Comparison of ENCODE assay signal across 8 cellular contexts in the genomic region with DNA sequence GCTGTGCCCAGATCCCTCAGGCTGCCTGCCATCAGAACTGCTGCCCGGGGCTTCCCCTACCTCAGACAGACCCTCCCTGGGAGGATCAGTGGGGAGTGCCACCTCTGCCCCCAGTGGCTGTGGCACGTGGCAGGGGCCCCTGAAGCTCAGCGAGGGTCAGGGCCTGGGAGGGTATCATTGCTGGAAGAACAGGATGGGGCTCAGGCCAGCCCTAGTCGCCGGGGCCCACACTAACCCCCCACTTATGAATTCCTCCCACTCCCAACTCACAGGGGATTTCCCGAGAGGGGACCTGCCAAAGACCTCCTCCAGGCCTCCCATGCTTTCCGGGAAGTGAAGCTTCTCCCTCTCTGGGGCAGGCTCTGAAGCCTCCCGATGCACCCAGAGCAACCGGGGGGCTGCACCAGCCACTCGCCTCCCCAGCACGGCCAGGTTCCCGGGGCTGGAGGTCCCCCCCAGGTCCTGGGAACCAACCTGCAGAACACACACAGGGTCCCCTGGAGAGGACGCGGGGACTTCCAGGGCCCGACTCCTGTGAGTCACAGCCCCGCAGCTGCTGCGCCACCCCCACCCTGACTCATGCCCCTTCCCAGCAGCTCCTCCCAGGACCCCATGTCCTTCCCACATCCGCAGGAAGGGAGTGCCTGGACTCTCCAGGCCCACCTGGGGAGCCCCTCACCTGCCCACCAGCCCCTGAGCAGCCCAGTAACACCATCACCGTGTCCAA. TPM values are rescaled to one million over a fixed set of nuclear protein-coding genes. Genes with fewer than 3 reads are reported as not detected.
DNase-seq lines count a peak whose midpoint lies in the region; TF ChIP-seq lines count a peak whose summit lies in the region.

No MANE protein-coding gene starts in this region.

- H3K27ac ChIP-seq in colonic mucosa (peak overlapping the region; percentile 60), muscle layer of duodenum (ENCODE audit: low read length) (peak overlapping the region; percentile 56)

- H3K9me3 ChIP-seq in colonic mucosa (no peaks in the 10 kb centered on the region), muscle layer of duodenum (ENCODE audit: control insufficient read depth in 1 of 2, low read length in 2 of 2) (no peaks in the 10 kb centered on the region)

- peak overlapping the region; percentile 5 for H3K4me3 ChIP-seq in colonic mucosa
- no peak overlapping the region for H3K4me3 ChIP-seq in muscle layer of duodenum (ENCODE audit: low read depth in 1 of 2, low read length in 2 of 2)

- no peaks in the 10 kb centered on the region for H3K27me3 ChIP-seq in colonic mucosa
- no peaks in the 10 kb centered on the region for H3K27me3 ChIP-seq in muscle layer of duodenum (ENCODE audit: low read depth, low read length)

- H3K4me1 ChIP-seq in colonic mucosa (peaks cover 27% of the 10 kb centered on the region), muscle layer of duodenum (ENCODE audit: control insufficient read depth in 1 of 2, insufficient read depth in 2 of 2, low read length in 2 of 2) (peaks cover 0 to 18% of the 10 kb centered on the region in 2 donors)

- intact Hi-C loops in colonic mucosa (cut with DNase I): no loop called here

- H3K9me3 Mint-ChIP-seq in progenitor cell of endocrine pancreas (ENCODE audit: low read depth): no peaks in the 10 kb centered on the region

- H3K4me1 Mint-ChIP-seq in progenitor cell of endocrine pancreas (ENCODE audit: low read depth): no peaks in the 10 kb centered on the region

- H3K36me3 ChIP-seq in colonic mucosa: no peaks in the 10 kb centered on the region
- peaks cover 0 to 24% of the 10 kb centered on the region in 2 donors for H3K36me3 ChIP-seq in muscle layer of duodenum (ENCODE audit: control insufficient read depth in 1 of 2, insufficient read depth in 2 of 2, low read length in 2 of 2)

- H3K9ac ChIP-seq in colonic mucosa (ENCODE audit: low read depth in 2 of 2, low read length in 2 of 2): no peak overlapping the region

- no peaks in the 10 kb centered on the region for H3K36me3 Mint-ChIP-seq in progenitor cell of endocrine pancreas (ENCODE audit: insufficient read depth)

- H3K4me3 Mint-ChIP-seq in progenitor cell of endocrine pancreas (ENCODE audit: low read depth): no peak overlapping the region

- DNase-seq in ELF-1 (ENCODE audit: low read depth, low spot score) (peak; percentile 41), colonic mucosa (no peak), progenitor cell of endocrine pancreas (ENCODE audit: low spot score, unreplicated experiment) (no peak), NCI-H82 (lab: John Stamatoyannopoulos, UW) (no peak), SIG-M5 treated with dmso at 0.1 percent for 504 hours (lab: John Stamatoyannopoulos, UW; ENCODE audit: unreplicated experiment) (no peak)
- no peak for DNase-seq in central memory CD4-positive, alpha-beta T cell

- H3K27ac Mint-ChIP-seq in progenitor cell of endocrine pancreas: no peak overlapping the region

- H3K27me3 Mint-ChIP-seq in progenitor cell of endocrine pancreas: no peaks in the 10 kb centered on the region

- TF ChIP-seq CTCF in colonic mucosa (IDR thresholded peaks at IDR 0.05) (no peak), progenitor cell of endocrine pancreas (IDR thresholded peaks at IDR 0.05; ENCODE audit: unreplicated experiment) (no peak)

TF ChIP-seq in PFSK-1, 5 proteins besides CTCF, POLR2A, EP300 and RAD21:
- TF ChIP-seq POLR2AphosphoS5 (IDR thresholded peaks at IDR 0.05; ENCODE audit: low read depth, low read length) (peak; percentile 49), SIN3A (IDR thresholded peaks at IDR 0.05; ENCODE audit: borderline replicate concordance, insufficient read depth, low read length) (no peak), TAF1 (IDR thresholded peaks at IDR 0.05; ENCODE audit: borderline replicate concordance, insufficient read depth, low read length) (no peak), FOXP2 (optimal IDR thresholded peaks at IDR 0.05; ENCODE audit: borderline replicate concordance, extremely low read depth, extremely low read length, insufficient read depth) (no peak)
- TF ChIP-seq, protein P1, sequence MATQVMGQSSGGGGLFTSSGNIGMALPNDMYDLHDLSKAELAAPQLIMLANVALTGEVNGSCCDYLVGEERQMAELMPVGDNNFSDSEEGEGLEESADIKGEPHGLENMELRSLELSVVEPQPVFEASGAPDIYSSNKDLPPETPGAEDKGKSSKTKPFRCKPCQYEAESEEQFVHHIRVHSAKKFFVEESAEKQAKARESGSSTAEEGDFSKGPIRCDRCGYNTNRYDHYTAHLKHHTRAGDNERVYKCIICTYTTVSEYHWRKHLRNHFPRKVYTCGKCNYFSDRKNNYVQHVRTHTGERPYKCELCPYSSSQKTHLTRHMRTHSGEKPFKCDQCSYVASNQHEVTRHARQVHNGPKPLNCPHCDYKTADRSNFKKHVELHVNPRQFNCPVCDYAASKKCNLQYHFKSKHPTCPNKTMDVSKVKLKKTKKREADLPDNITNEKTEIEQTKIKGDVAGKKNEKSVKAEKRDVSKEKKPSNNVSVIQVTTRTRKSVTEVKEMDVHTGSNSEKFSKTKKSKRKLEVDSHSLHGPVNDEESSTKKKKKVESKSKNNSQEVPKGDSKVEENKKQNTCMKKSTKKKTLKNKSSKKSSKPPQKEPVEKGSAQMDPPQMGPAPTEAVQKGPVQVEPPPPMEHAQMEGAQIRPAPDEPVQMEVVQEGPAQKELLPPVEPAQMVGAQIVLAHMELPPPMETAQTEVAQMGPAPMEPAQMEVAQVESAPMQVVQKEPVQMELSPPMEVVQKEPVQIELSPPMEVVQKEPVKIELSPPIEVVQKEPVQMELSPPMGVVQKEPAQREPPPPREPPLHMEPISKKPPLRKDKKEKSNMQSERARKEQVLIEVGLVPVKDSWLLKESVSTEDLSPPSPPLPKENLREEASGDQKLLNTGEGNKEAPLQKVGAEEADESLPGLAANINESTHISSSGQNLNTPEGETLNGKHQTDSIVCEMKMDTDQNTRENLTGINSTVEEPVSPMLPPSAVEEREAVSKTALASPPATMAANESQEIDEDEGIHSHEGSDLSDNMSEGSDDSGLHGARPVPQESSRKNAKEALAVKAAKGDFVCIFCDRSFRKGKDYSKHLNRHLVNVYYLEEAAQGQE (IDR thresholded peaks at IDR 0.05; ENCODE audit: insufficient read depth in 1 of 2, low read depth in 2 of 2, low read length in 2 of 2): no peak

RNA-seq across cellular contexts. Expression of a gene that starts 2.5 kb away (rescaled TPM):
- polyA plus RNA-seq in PFSK-1 (2012; ENCODE audit: insufficient read length, low read depth): 3.1 TPM
- 1 to 10 TPM in 1 of 2 donors, not detected in 1; 7.5 TPM for total RNA-seq in colonic mucosa
- total RNA-seq in progenitor cell of endocrine pancreas: not detected in 2 replicates

RNA-seq across cellular contexts. Expression of a gene that starts 8.9 kb away (rescaled TPM):
- polyA plus RNA-seq in PFSK-1 (2012; ENCODE audit: insufficient read length, low read depth): 74.7 TPM
- total RNA-seq in colonic mucosa (10 to 100 TPM; 35.3 to 76.9 TPM), progenitor cell of endocrine pancreas (51.0 and 53.8 TPM in 2 replicates)

RNA-seq across cellular contexts. Expression of a gene that starts 8.9 kb away (rescaled TPM):
- 47.1 TPM for polyA plus RNA-seq in PFSK-1 (2012; ENCODE audit: insufficient read length, low read depth)
- total RNA-seq in colonic mucosa (10 to 100 TPM; 27.2 to 41.4 TPM), progenitor cell of endocrine pancreas (38.5 and 39.0 TPM in 2 replicates)

RNA-seq across cellular contexts. Expression of a gene that starts 37.6 kb away (rescaled TPM):
- 29.9 TPM for polyA plus RNA-seq in PFSK-1 (2012; ENCODE audit: insufficient read length, low read depth)
- total RNA-seq in colonic mucosa: 10 to 100 TPM; 10.8 to 20.0 TPM
- total RNA-seq in progenitor cell of endocrine pancreas: 17.2 and 21.0 TPM in 2 replicates

RNA-seq across cellular contexts. Expression of a gene that starts 40.7 kb away (rescaled TPM):
- polyA plus RNA-seq in PFSK-1 (2012; ENCODE audit: insufficient read length, low read depth): 295 TPM
- total RNA-seq in colonic mucosa (10 to 100 TPM; 44.3 to 75.3 TPM), progenitor cell of endocrine pancreas (59.7 and 59.9 TPM in 2 replicates)
